In genomic region chr16:15770107-15770506, GRCh38 we compare ENCODE assay signal across 20 cellular contexts.
A peak's percentile ranks its signal among the peaks of the same experiment; 100 is the strongest.
DNase-seq lines count a peak whose midpoint lies in the region; ATAC-seq and TF ChIP-seq lines count a peak whose summit lies in the region.
"Had no signal": no experiment of that assay in that cellular context is flagged by ENCODE, and none has a peak within 500 bp of the region (broad histone marks: within the 10 kb centered on the region; RNA-seq: fewer than 3 reads in every experiment).

No MANE protein-coding gene starts in this region.

- no peak for TF ChIP-seq POLR2A in gastrocnemius medialis (IDR thresholded peaks at IDR 0.05)

- H3K9me3 Mint-ChIP-seq in GM23338 (no peaks in the 10 kb centered on the region), Calu3 (ENCODE audit: low read depth, unreplicated experiment) (no peaks in the 10 kb centered on the region)
- peaks cover 0 to 8% (median 0%) of the 10 kb centered on the region in 11 donors for H3K9me3 Mint-ChIP-seq in naive thymus-derived CD4-positive, alpha-beta T cell
- H3K9me3 Mint-ChIP-seq: stimulated activated naive CD8-positive, alpha-beta T cell treated with anti-CD3 and anti-CD28 coated beads, Interleukin-15, amount 100 ng/mL, for 72 hours had no signal

- CTCF ChIA-PET in Calu3 (lab: Charles Lee) = interaction anchor here (1.4 kb wide), 1 partner anchor 52 kb away, joined by 9 read pairs; no protein-coding TSS in a partner anchor
- CTCF ChIA-PET in naive thymus-derived CD4-positive, alpha-beta T cell (lab: Charles Lee) = no interaction called here

- H3K4me3 ChIP-seq in GM23338 = no peak overlapping the region
- no peak overlapping the region for H3K4me3 ChIP-seq in gastrocnemius medialis
- H3K4me3 ChIP-seq in naive thymus-derived CD4-positive, alpha-beta T cell (ENCODE audit: low read length) = no peak overlapping the region
- H3K4me3 ChIP-seq: BLaER1 had no signal

- POLR2A ChIA-PET in naive thymus-derived CD4-positive, alpha-beta T cell (lab: Charles Lee) = no interaction called here

- H3K79me2 ChIP-seq in GM23338 (replicated peaks; ENCODE audit: insufficient read depth) = no peaks in the 10 kb centered on the region

- no TSS peak for BruUV-seq in Calu3 (replicated peaks; lab: Mats Ljungman, UMichigan)

- H3K27ac Mint-ChIP-seq in GM23338 (no peak overlapping the region), Calu3 (ENCODE audit: unreplicated experiment) (no peak overlapping the region)
- no peak overlapping the region for H3K27ac Mint-ChIP-seq in naive thymus-derived CD4-positive, alpha-beta T cell

- no peak overlapping the region for H3K27ac ChIP-seq in GM23338 (ENCODE audit: low read depth)
- peak overlapping the region in 3 of 4 donors; percentile 45 to 65 (median 50) for H3K27ac ChIP-seq in gastrocnemius medialis
- no peak overlapping the region for H3K27ac ChIP-seq in naive thymus-derived CD4-positive, alpha-beta T cell (ENCODE audit: low read depth, low read length)
- H3K27ac ChIP-seq: BLaER1, WERI-Rb-1 had no signal

- no peaks in the 10 kb centered on the region for H3K4me1 ChIP-seq in GM23338 (ENCODE audit: insufficient read depth)
- H3K4me1 ChIP-seq in gastrocnemius medialis = no peaks in the 10 kb centered on the region
- H3K4me1 ChIP-seq in naive thymus-derived CD4-positive, alpha-beta T cell (ENCODE audit: control insufficient read depth in 2 of 2, insufficient read depth in 2 of 2, low read length in 2 of 2) = no peaks in the 10 kb centered on the region

- H3K9me2 ChIP-seq in GM23338 (ENCODE audit: insufficient read depth) = no peaks in the 10 kb centered on the region

- H4K20me1 ChIP-seq in GM23338 (replicated peaks; ENCODE audit: insufficient read depth) = no peaks in the 10 kb centered on the region
- H4K20me1 ChIP-seq: BLaER1 had no signal

- H3F3A ChIP-seq in GM23338 (replicated peaks; ENCODE audit: low read depth) = no peaks in the 10 kb centered on the region

- intact Hi-C loops in gastrocnemius medialis (cut with DNase I; ENCODE audit: low total_unique reads) = no loop called here
- intact Hi-C loops in Calu3 (cut with micrococcal nuclease; ENCODE audit: unreplicated experiment) = no loop called here
- intact Hi-C loops in naive thymus-derived CD4-positive, alpha-beta T cell (cut with micrococcal nuclease) = no loop called here

- H3K36me3 ChIP-seq in GM23338 (ENCODE audit: insufficient read depth) = no peaks in the 10 kb centered on the region
- no peaks in the 10 kb centered on the region for H3K36me3 ChIP-seq in gastrocnemius medialis
- no peaks in the 10 kb centered on the region for H3K36me3 ChIP-seq in naive thymus-derived CD4-positive, alpha-beta T cell (ENCODE audit: control insufficient read depth in 2 of 3, insufficient read depth in 3 of 3, low read length in 3 of 3)
- H3K36me3 ChIP-seq: BLaER1, WERI-Rb-1 had no signal

- peak overlapping the region; percentile 14; the same call in 1 of the 2 replicates for H2AFZ ChIP-seq in GM23338

- H3K27me3 Mint-ChIP-seq in GM23338 (ENCODE audit: insufficient read depth, low read depth, poor library complexity) = peaks cover 4% of the 10 kb centered on the region
- H3K27me3 Mint-ChIP-seq in Calu3 (ENCODE audit: unreplicated experiment) = peaks cover 42% of the 10 kb centered on the region
- peaks cover 0 to 6% (median 3%) of the 10 kb centered on the region in 5 donors for H3K27me3 Mint-ChIP-seq in naive thymus-derived CD4-positive, alpha-beta T cell
- H3K27me3 Mint-ChIP-seq: stimulated activated naive CD8-positive, alpha-beta T cell treated with anti-CD3 and anti-CD28 coated beads, Interleukin-15, amount 100 ng/mL, for 72 hours had no signal

- H3K4me1 Mint-ChIP-seq in GM23338 (no peaks in the 10 kb centered on the region), Calu3 (ENCODE audit: low read depth, unreplicated experiment) (no peaks in the 10 kb centered on the region)
- H3K4me1 Mint-ChIP-seq in naive thymus-derived CD4-positive, alpha-beta T cell = peaks cover 0 to 2% (median 0%) of the 10 kb centered on the region in 7 donors

- H3K9me3 ChIP-seq in gastrocnemius medialis = no peaks in the 10 kb centered on the region
- no peaks in the 10 kb centered on the region for H3K9me3 ChIP-seq in naive thymus-derived CD4-positive, alpha-beta T cell (ENCODE audit: control insufficient read depth in 2 of 3, low read length in 3 of 3)

- ATAC-seq in GM23338 (no peak), gastrocnemius medialis (peak in 1 of 2 donors; percentile 28), HG03520 (IDR thresholded peaks at IDR 0.05; ENCODE audit: unreplicated experiment) (no peak)
- ATAC-seq in naive thymus-derived CD4-positive, alpha-beta T cell = no peak
- ATAC-seq: Panc1; stimulated activated naive CD8-positive, alpha-beta T cell treated with anti-CD3 and anti-CD28 coated beads, Interleukin-15, amount 100 ng/mL, for 72 hours had no signal

- in situ Hi-C loops in gastrocnemius medialis (cut with MboI; ENCODE audit: low sequenced_read_pairs in 4 of 4) = loop anchor here in 1 of 4 donors (25.0 kb wide), 1 partner anchor 342 kb away; no protein-coding TSS in a partner anchor

- H3K4me3 Mint-ChIP-seq in GM23338 = no peak overlapping the region
- no peak overlapping the region for H3K4me3 Mint-ChIP-seq in Calu3 (ENCODE audit: low read depth, unreplicated experiment)
- no peak overlapping the region for H3K4me3 Mint-ChIP-seq in naive thymus-derived CD4-positive, alpha-beta T cell
- H3K4me3 Mint-ChIP-seq: stimulated activated naive CD8-positive, alpha-beta T cell treated with anti-CD3 and anti-CD28 coated beads, Interleukin-15, amount 100 ng/mL, for 72 hours had no signal

- TF ChIP-seq CTCF in GM23338 (conservative IDR thresholded peaks at IDR 0.05; ENCODE audit: low read depth in 2 of 2) (no peak), gastrocnemius medialis (IDR thresholded peaks at IDR 0.05 in 4 of 5, conservative IDR thresholded peaks at IDR 0.05 in 1 of 5) (no peak), Calu3 (IDR thresholded peaks at IDR 0.05; ENCODE audit: unreplicated experiment) (no peak)

- H3K4me2 ChIP-seq in GM23338 = no peak overlapping the region
- H3K4me2 ChIP-seq: BLaER1 had no signal

- H3K27me3 ChIP-seq in GM23338 (ENCODE audit: insufficient read depth) (no peaks in the 10 kb centered on the region), gastrocnemius medialis (no peaks in the 10 kb centered on the region)
- no peaks in the 10 kb centered on the region for H3K27me3 ChIP-seq in naive thymus-derived CD4-positive, alpha-beta T cell (ENCODE audit: control insufficient read depth in 2 of 2, insufficient read depth in 2 of 2, low read length in 2 of 2)
- H3K27me3 ChIP-seq: BLaER1 had no signal

- DNase-seq in GM23338 (ENCODE audit: low spot score) = no peak
- DNase-seq in dermis blood vessel endothelial cell = peak; percentile 60
- peak; percentile 24 for DNase-seq in left kidney (ENCODE audit: low read depth, low spot score)
- no peak for DNase-seq in gastrocnemius medialis
- DNase-seq in NCI-H1105 treated with DMSO at 0.1 percent for 48 hours (lab: John Stamatoyannopoulos, UW) = no peak
- DNase-seq in Calu3 = no peak
- DNase-seq in naive thymus-derived CD4-positive, alpha-beta T cell = no peak
- DNase-seq: activated CD4-positive, alpha-beta T cell treated with anti-CD3 and anti-CD28 coated beads, Interleukin-2, amount 50 U/mL, for 4 hours; activated CD8-positive, alpha-beta memory T cell treated with anti-CD3 and anti-CD28 coated beads, Interleukin-2, amount 50 U/mL, for 48 hours; activated effector memory CD4-positive, alpha-beta T cell treated with Interleukin-2 at 50 U/mL for 16 hours; central memory CD4-positive, alpha-beta T cell; NCI-H1105; NCI-H510A; NK-92 treated with Interleukin-12 subunit alpha and Interleukin-12 subunit beta, amount 100 ng/mL, for 24 hours; stimulated activated CD4-positive, alpha-beta T cell treated with anti-CD3 and anti-CD28 coated beads, Interleukin-4, amount 100 ng/mL, for 4 hours; stimulated activated naive CD8-positive, alpha-beta T cell treated with anti-CD3 and anti-CD28 coated beads, Interleukin-15, amount 100 ng/mL, for 72 hours; WERI-Rb-1 had no signal

- no peaks in the 10 kb centered on the region for H3K36me3 Mint-ChIP-seq in GM23338 (ENCODE audit: low read depth)
- no peaks in the 10 kb centered on the region for H3K36me3 Mint-ChIP-seq in Calu3 (ENCODE audit: insufficient read depth, unreplicated experiment)
- H3K36me3 Mint-ChIP-seq in naive thymus-derived CD4-positive, alpha-beta T cell = peaks cover 0 to 4% (median 0%) of the 10 kb centered on the region in 5 donors

Comparison
In these comparisons a context has a peak if more than half of its experiments do, and no peak if none do; other contexts are left out.
1. DNase-seq: peak in dermis blood vessel endothelial cell (single experiment) and left kidney (single experiment); none in GM23338 (single experiment), gastrocnemius medialis (0 of 2), NCI-H1105 treated with DMSO at 0.1 percent for 48 hours (single experiment), Calu3 (single experiment) and naive thymus-derived CD4-positive, alpha-beta T cell (0 of 9).
2. H3K27ac ChIP-seq: peak in gastrocnemius medialis (3 of 4); none in GM23338 (single experiment) and naive thymus-derived CD4-positive, alpha-beta T cell (single experiment).